15 cellular contexts compared by ENCODE assay signal in genomic region chr13:97537110-97537509, GRCh38.
DNase-seq lines count a peak whose midpoint lies in the region; ATAC-seq, FAIRE-seq and TF ChIP-seq lines count a peak whose summit lies in the region.
"Had no signal": no experiment of that assay in that cellular context is flagged by ENCODE, and none has a peak within 500 bp of the region (broad histone marks: within the 10 kb centered on the region; RNA-seq: fewer than 3 reads in every experiment).

No MANE protein-coding gene starts in this region.

- no peak for TF ChIP-seq CTCF in GM12878 (IDR thresholded peaks at IDR 0.05 in 2 of 3, conservative IDR thresholded peaks at IDR 0.05 in 1 of 3; ENCODE audit: control insufficient read depth in 2 of 3, extremely low read depth in 1 of 3, insufficient read depth in 1 of 3, low read depth in 3 of 3, low read length in 3 of 3)
- TF ChIP-seq CTCF in WERI-Rb-1 (IDR thresholded peaks at IDR 0.05; ENCODE audit: low read depth, low read length): no peak

- POLR2A ChIA-PET in GM12878 (lab: Charles Lee): no interaction called here

- no peaks in the 10 kb centered on the region for H3K79me2 ChIP-seq in GM12878 (ENCODE audit: control insufficient read depth, insufficient read depth, low read length)

- H3K4me3 ChIP-seq in GM12878 (no peak overlapping the region), WERI-Rb-1 (ENCODE audit: low read depth, low read length) (no peak overlapping the region)
- H3K4me3 ChIP-seq: dorsolateral prefrontal cortex, right atrium auricular region, testis had no signal

- SMC1A ChIA-PET in GM12878 (lab: Charles Lee; ENCODE audit: uncharacterized antibody, unreplicated experiment): interaction anchor here (0.9 to 1.0 kb wide), 2 partner anchors 10 to 104 kb away, joined by 3 read pairs; no protein-coding TSS in a partner anchor

- TF ChIP-seq POLR2A in GM12878 (IDR thresholded peaks at IDR 0.05; ENCODE audit: low read depth, low read length): no peak

- H3K4me1 ChIP-seq in GM12878 (ENCODE audit: control insufficient read depth, insufficient read depth, low read length): peaks cover 6% of the 10 kb centered on the region
- H3K4me1 ChIP-seq: Caco-2, right atrium auricular region, testis had no signal

- DNase-seq in GM12878 (ENCODE audit: low read depth, low spot score) (peak; percentile 40), Right ventricle myocardium inferior (ENCODE audit: missing footprints) (no peak), WERI-Rb-1 (no peak), HuH-7 (ENCODE audit: low spot score) (no peak), DMS153 (lab: John Stamatoyannopoulos, UW) (no peak)
- DNase-seq: Caco-2, dorsolateral prefrontal cortex, natural killer cell, testis had no signal

- H4K20me1 ChIP-seq in GM12878 (ENCODE audit: control insufficient read depth, insufficient read depth): no peaks in the 10 kb centered on the region

- 0% methylated on average over 1 of the region's 1 CpG for WGBS in GM12878 (ENCODE audit: insufficient coverage, insufficient replicate concordance, low lambda C conversion rate, missing lambda C conversion rate)

- RAD21 ChIA-PET in GM12878 (lab: Charles Lee; ENCODE audit: unreplicated experiment): no interaction called here

- intact Hi-C loops in GM12878 (cut with micrococcal nuclease; ENCODE audit: unreplicated experiment): no loop called here
- intact Hi-C loops in Right ventricle myocardium inferior (cut with DNase I): no loop called here

- TF ChIP-seq RAD21 in GM12878 (IDR thresholded peaks at IDR 0.05; ENCODE audit: insufficient read depth, low read depth, low read length): no peak

- no peak for TF ChIP-seq EP300 in GM12878 (IDR thresholded peaks at IDR 0.05; ENCODE audit: borderline replicate concordance in 1 of 2, control insufficient read depth in 1 of 2, low read depth in 2 of 2, low read length in 2 of 2)

- H3K36me3 ChIP-seq in GM12878 (ENCODE audit: control insufficient read depth in 2 of 2, insufficient read depth in 2 of 2, low read length in 1 of 2) (no peaks in the 10 kb centered on the region), WERI-Rb-1 (no peaks in the 10 kb centered on the region)
- H3K36me3 ChIP-seq: right atrium auricular region had no signal

- CTCF ChIA-PET in GM12878 (lab: Yijun Ruan, JAX): no interaction called here

- no peak overlapping the region for H3K9ac ChIP-seq in GM12878 (ENCODE audit: control insufficient read depth, insufficient read depth, low read length)

- H3K9me3 ChIP-seq in GM12878 (replicated peaks; ENCODE audit: control insufficient read depth, insufficient read depth, low read length): no peaks in the 10 kb centered on the region
- H3K9me3 ChIP-seq in WERI-Rb-1 (ENCODE audit: severe bottlenecking): no peaks in the 10 kb centered on the region
- H3K9me3 ChIP-seq: Caco-2, right atrium auricular region, testis had no signal

- no TSS peak for BruUV-seq in GM12878 (replicated peaks; lab: Mats Ljungman, UMichigan)

- H3K27ac ChIP-seq in GM12878 (ENCODE audit: control insufficient read depth, insufficient read depth) (no peak overlapping the region; the same call in 1 of the 2 replicates), WERI-Rb-1 (no peak overlapping the region)
- H3K27ac ChIP-seq: dorsolateral prefrontal cortex, right atrium auricular region, testis had no signal

- no peak overlapping the region; the same call in 1 of the 2 replicates for H3K4me2 ChIP-seq in GM12878 (ENCODE audit: control insufficient read depth, insufficient read depth)

- H3K27me3 ChIP-seq in GM12878 (replicated peaks in 1 of 2; ENCODE audit: control insufficient read depth in 2 of 2, insufficient read depth in 2 of 2, low read length in 1 of 2): no peaks in the 10 kb centered on the region
- H3K27me3 ChIP-seq in WERI-Rb-1 (ENCODE audit: insufficient read depth, low read depth, severe bottlenecking): no peaks in the 10 kb centered on the region
- H3K27me3 ChIP-seq: dorsolateral prefrontal cortex, right atrium auricular region, testis had no signal

- in situ Hi-C loops in GM12878 (cut with MboI): no loop called here

- no peak for FAIRE-seq in GM12878 (lab: Jason Lieb, UNC)
- FAIRE-seq: frontal cortex, RCC 7860 had no signal

- peak overlapping the region; percentile 24 for H2AFZ ChIP-seq in GM12878 (ENCODE audit: control insufficient read depth, low read depth, low read length)

- ATAC-seq in GM19025 (IDR thresholded peaks at IDR 0.05; ENCODE audit: low read depth, unreplicated experiment): peak; percentile 81
- ATAC-seq in GM21619 (IDR thresholded peaks at IDR 0.05; ENCODE audit: unreplicated experiment): peak; percentile 73
- ATAC-seq in HG03066 (IDR thresholded peaks at IDR 0.05; ENCODE audit: low read depth, unreplicated experiment): peak; percentile 75
- peak; percentile 80 for ATAC-seq in GM12878
- ATAC-seq in Right ventricle myocardium inferior: no peak
- ATAC-seq: natural killer cell had no signal

TF ChIP-seq in GM12878, 131 proteins besides CTCF, POLR2A, EP300 and RAD21:
- TF ChIP-seq ATF2 (IDR thresholded peaks at IDR 0.05; ENCODE audit: low read length): 0 out of 2 replicates have a peak, but pooled peaks have one; percentile 34
- peak; percentile 80 for TF ChIP-seq PKNOX1 (IDR thresholded peaks at IDR 0.05)
- no peak for TF ChIP-seq ZNF207 (IDR thresholded peaks at IDR 0.05; ENCODE audit: borderline replicate concordance)
- TF ChIP-seq KLF5 (IDR thresholded peaks at IDR 0.05; ENCODE audit: partially characterized antibody): no peak
- 0 out of 2 replicates have a peak, but pooled peaks have one; percentile 13 for TF ChIP-seq CREM (IDR thresholded peaks at IDR 0.05; ENCODE audit: low read depth)
- no peak for TF ChIP-seq USF1 (IDR thresholded peaks at IDR 0.05; ENCODE audit: borderline replicate concordance, extremely low read length, insufficient read depth, low read depth, low read length)
- peak; percentile 43 for TF ChIP-seq JUNB (IDR thresholded peaks at IDR 0.05)
- peak; percentile 3; the same call in 1 of the 2 replicates for TF ChIP-seq SPI1 (IDR thresholded peaks at IDR 0.05; ENCODE audit: borderline replicate concordance, insufficient read depth, low read depth, low read length)
